Comparison of ENCODE assay signal across 32 cellular contexts in genomic region chr7:122352454-122352853, GRCh38. TPM values are rescaled to one million over a fixed set of nuclear protein-coding genes. Genes with fewer than 3 reads are reported as not detected.
"Had no signal": no experiment of that assay in that cellular context is flagged by ENCODE, and none has a peak within 500 bp of the region (broad histone marks: within the 10 kb centered on the region; RNA-seq: fewer than 3 reads in every experiment).

No MANE protein-coding gene starts in this region.

- H3K4me3 ChIP-seq: ascending aorta, breast epithelium, cardiac muscle cell, colonic mucosa, esophagus squamous epithelium, gastrocnemius medialis had no signal

- H3K27ac Mint-ChIP-seq: activated CD4-positive, alpha-beta memory T cell treated with anti-CD3 and anti-CD28 coated beads, Interleukin-2, amount 10 ng/mL, durations not matched to agents 7 days and 5 days; activated CD4-positive, alpha-beta T cell treated with anti-CD3 and anti-CD28 coated beads, Interleukin-2, amount 10 ng/mL, durations not matched to agents 7 days and 5 days; activated naive CD4-positive, alpha-beta T cell treated with anti-CD3 and anti-CD28 coated beads, Interleukin-2, amount 10 ng/mL, durations not matched to agents 7 days and 5 days; activated naive CD4-positive, alpha-beta T cell treated with anti-CD3 and anti-CD28 coated beads, Interleukin-2, amount 50 U/mL, for 72 hours; activated naive CD8-positive, alpha-beta T cell treated with anti-CD3 and anti-CD28 coated beads, Interleukin-2, amount 10 ng/mL, durations not matched to agents 7 days and 5 days; activated T-cell treated with anti-CD3 and anti-CD28 coated beads, Interleukin-2, amount 50 U/mL, for 24 hours; activated T-cell treated with anti-CD3 and anti-CD28 coated beads, Interleukin-2, amount 50 U/mL, for 72 hours; brain had no signal

- H3K4me3 Mint-ChIP-seq: activated CD4-positive, alpha-beta memory T cell treated with anti-CD3 and anti-CD28 coated beads, Interleukin-2, amount 10 ng/mL, durations not matched to agents 7 days and 5 days; activated CD4-positive, alpha-beta T cell treated with anti-CD3 and anti-CD28 coated beads, Interleukin-2, amount 10 ng/mL, durations not matched to agents 7 days and 5 days; activated naive CD4-positive, alpha-beta T cell treated with anti-CD3 and anti-CD28 coated beads, Interleukin-2, amount 10 ng/mL, durations not matched to agents 7 days and 5 days; activated naive CD8-positive, alpha-beta T cell treated with anti-CD3 and anti-CD28 coated beads, Interleukin-2, amount 10 ng/mL, durations not matched to agents 7 days and 5 days; activated T-cell treated with anti-CD3 and anti-CD28 coated beads, Interleukin-2, amount 50 U/mL, for 24 hours; activated T-cell treated with anti-CD3 and anti-CD28 coated beads, Interleukin-2, amount 50 U/mL, for 72 hours; brain had no signal

- H3K27ac ChIP-seq: ascending aorta, breast epithelium, cardiac muscle cell, colonic mucosa, epithelial cell of prostate, esophagus squamous epithelium, gastrocnemius medialis had no signal

- ATAC-seq: activated naive CD4-positive, alpha-beta T cell treated with anti-CD3 and anti-CD28 coated beads, Interleukin-2, amount 50 U/mL, for 72 hours; activated T-cell treated with anti-CD3 and anti-CD28 coated beads, Interleukin-2, amount 50 U/mL, for 72 hours; gastrocnemius medialis had no signal

- H3K4me1 ChIP-seq: ascending aorta, breast epithelium, colonic mucosa, esophagus squamous epithelium, gastrocnemius medialis had no signal

- H3K4me1 Mint-ChIP-seq: activated CD4-positive, alpha-beta memory T cell treated with anti-CD3 and anti-CD28 coated beads, Interleukin-2, amount 10 ng/mL, durations not matched to agents 7 days and 5 days; activated CD4-positive, alpha-beta T cell treated with anti-CD3 and anti-CD28 coated beads, Interleukin-2, amount 10 ng/mL, durations not matched to agents 7 days and 5 days; activated naive CD4-positive, alpha-beta T cell treated with anti-CD3 and anti-CD28 coated beads, Interleukin-2, amount 10 ng/mL, durations not matched to agents 7 days and 5 days; activated naive CD8-positive, alpha-beta T cell treated with anti-CD3 and anti-CD28 coated beads, Interleukin-2, amount 10 ng/mL, durations not matched to agents 7 days and 5 days; brain had no signal

- H3K9me3 ChIP-seq: ascending aorta, breast epithelium, colonic mucosa, esophagus squamous epithelium, gastrocnemius medialis had no signal

- H3K9me3 Mint-ChIP-seq: activated CD4-positive, alpha-beta memory T cell treated with anti-CD3 and anti-CD28 coated beads, Interleukin-2, amount 10 ng/mL, durations not matched to agents 7 days and 5 days; activated CD4-positive, alpha-beta T cell treated with anti-CD3 and anti-CD28 coated beads, Interleukin-2, amount 10 ng/mL, durations not matched to agents 7 days and 5 days; activated naive CD4-positive, alpha-beta T cell treated with anti-CD3 and anti-CD28 coated beads, Interleukin-2, amount 10 ng/mL, durations not matched to agents 7 days and 5 days; activated naive CD8-positive, alpha-beta T cell treated with anti-CD3 and anti-CD28 coated beads, Interleukin-2, amount 10 ng/mL, durations not matched to agents 7 days and 5 days had no signal

- DNase-seq: activated CD4-positive, alpha-beta memory T cell treated with anti-CD3 and anti-CD28 coated beads, Interleukin-2, amount 10 ng/mL, durations not matched to agents 7 days and 5 days; activated CD4-positive, alpha-beta T cell treated with anti-CD3 and anti-CD28 coated beads for 1 hour; activated CD4-positive, alpha-beta T cell treated with anti-CD3 and anti-CD28 coated beads for 4 hours; activated CD4-positive, alpha-beta T cell treated with anti-CD3 and anti-CD28 coated beads, Interleukin-2, amount 10 ng/mL, durations not matched to agents 7 days and 5 days; activated CD4-positive, alpha-beta T cell treated with anti-CD3 and anti-CD28 coated beads, Interleukin-2, amount 50 U/mL, for 4 hours; activated CD8-positive, alpha-beta memory T cell treated with anti-CD3 and anti-CD28 coated beads, Interleukin-2, amount 50 U/mL, for 48 hours; activated gamma-delta T cell; activated naive CD4-positive, alpha-beta T cell; activated naive CD4-positive, alpha-beta T cell treated with anti-CD3 and anti-CD28 coated beads, Interleukin-2, amount 10 ng/mL, durations not matched to agents 7 days and 5 days; activated naive CD8-positive, alpha-beta T cell treated with anti-CD3 and anti-CD28 coated beads, Interleukin-2, amount 10 ng/mL, durations not matched to agents 7 days and 5 days; activated T-cell treated with anti-CD3 and anti-CD28 coated beads for 4 hours; activated T-cell treated with anti-CD3 and anti-CD28 coated beads, Interleukin-2, amount 50 U/mL, for 24 hours; activated T-cell treated with anti-CD3 and anti-CD28 coated beads, Interleukin-2, amount 50 U/mL, for 72 hours; central memory CD4-positive, alpha-beta T cell; cerebellar nuclear complex; colonic mucosa; effector CD8-positive, alpha-beta T cell; esophagus squamous epithelium; foreskin fibroblast; gastrocnemius medialis; glutamatergic neuron; T-helper 2 cell had no signal

- H3K36me3 Mint-ChIP-seq: activated naive CD4-positive, alpha-beta T cell treated with anti-CD3 and anti-CD28 coated beads, Interleukin-2, amount 10 ng/mL, durations not matched to agents 7 days and 5 days; activated naive CD4-positive, alpha-beta T cell treated with anti-CD3 and anti-CD28 coated beads, Interleukin-2, amount 50 U/mL, for 72 hours; activated naive CD8-positive, alpha-beta T cell treated with anti-CD3 and anti-CD28 coated beads, Interleukin-2, amount 10 ng/mL, durations not matched to agents 7 days and 5 days; brain had no signal

- H3K36me3 ChIP-seq: ascending aorta, breast epithelium, cardiac muscle cell, colonic mucosa, esophagus squamous epithelium, gastrocnemius medialis had no signal

- H3K27me3 Mint-ChIP-seq: activated CD4-positive, alpha-beta memory T cell treated with anti-CD3 and anti-CD28 coated beads, Interleukin-2, amount 10 ng/mL, durations not matched to agents 7 days and 5 days; activated CD4-positive, alpha-beta T cell treated with anti-CD3 and anti-CD28 coated beads, Interleukin-2, amount 10 ng/mL, durations not matched to agents 7 days and 5 days; activated naive CD4-positive, alpha-beta T cell treated with anti-CD3 and anti-CD28 coated beads, Interleukin-2, amount 10 ng/mL, durations not matched to agents 7 days and 5 days; activated naive CD8-positive, alpha-beta T cell treated with anti-CD3 and anti-CD28 coated beads, Interleukin-2, amount 10 ng/mL, durations not matched to agents 7 days and 5 days; activated T-cell treated with anti-CD3 and anti-CD28 coated beads, Interleukin-2, amount 50 U/mL, for 24 hours; brain had no signal

- H3K27me3 ChIP-seq: ascending aorta, breast epithelium, cardiac muscle cell, colonic mucosa, esophagus squamous epithelium, gastrocnemius medialis had no signal

RNA-seq across cellular contexts. Expression of gene FEZF1, which starts 47.9 kb away (rescaled TPM):
- total RNA-seq: activated CD4-positive, alpha-beta memory T cell treated with anti-CD3 and anti-CD28 coated beads, Interleukin-2, amount 10 ng/mL, durations not matched to agents 7 days and 5 days; activated CD4-positive, alpha-beta T cell treated with anti-CD3 and anti-CD28 coated beads, Interleukin-2, amount 10 ng/mL, durations not matched to agents 7 days and 5 days; activated naive CD4-positive, alpha-beta T cell treated with anti-CD3 and anti-CD28 coated beads, Interleukin-2, amount 50 U/mL, for 72 hours; activated naive CD8-positive, alpha-beta T cell treated with anti-CD3 and anti-CD28 coated beads, Interleukin-2, amount 10 ng/mL, durations not matched to agents 7 days and 5 days; activated T-cell treated with anti-CD3 and anti-CD28 coated beads, Interleukin-2, amount 50 U/mL, for 72 hours; ascending aorta; breast epithelium; cardiac muscle cell; colonic mucosa; dermis microvascular lymphatic vessel endothelial cell; endothelial cell of umbilical vein; esophagus squamous epithelium; fibroblast of lung; gastrocnemius medialis; T-helper 1 cell treated with Interleukin-12 subunit alpha and Interleukin-12 subunit beta and Interleukin-4 antibody, amounts not matched to agents 30 ng/mL and 1 ng/mL, for 36 hours had no signal
